In genomic region chr17:13761221-13761620, GRCh38 we compare ENCODE assay signal across 27 cellular contexts.
DNase-seq lines count a peak whose midpoint lies in the region; ATAC-seq, FAIRE-seq and TF ChIP-seq lines count a peak whose summit lies in the region.
"Had no signal": no experiment of that assay in that cellular context is flagged by ENCODE, and none has a peak within 500 bp of the region (broad histone marks: within the 10 kb centered on the region; RNA-seq: fewer than 3 reads in every experiment).

No MANE protein-coding gene starts in this region.

- H3K36me3 ChIP-seq in HepG2 (replicated peaks in 1 of 2; ENCODE audit: control insufficient read depth in 1 of 2, insufficient read depth in 2 of 2, low read length in 2 of 2) (no peaks in the 10 kb centered on the region), right lobe of liver (no peaks in the 10 kb centered on the region)
- H3K36me3 ChIP-seq: BE2C, BLaER1 had no signal

- CTCF ChIA-PET in HepG2 (lab: Yijun Ruan, JAX; ENCODE audit: low intra/inter-chr PET ratio, low total read pairs) = no interaction called here

- POLR2A ChIA-PET in HepG2 (lab: Yijun Ruan, JAX) = no interaction called here

- DNase-seq in HepG2 (ENCODE audit: low spot score) (no peak), right lobe of liver (no peak), OCI-M1 (lab: John Stamatoyannopoulos, UW) (peak; percentile 38), foreskin melanocyte (peak; percentile 1), dedifferentiated amniotic fluid mesenchymal stem cell (ENCODE audit: extremely low spot score) (no peak)
- no peak for DNase-seq in activated effector memory CD4-positive, alpha-beta T cell treated with Interleukin-2 at 50 U/mL for 16 hours
- DNase-seq: 8988T; ACHN; BE2C; C1 segment of cervical spinal cord; CD4-positive, alpha-beta memory T cell; CD4-positive, CD25-positive, alpha-beta regulatory T cell; CD8-positive, alpha-beta memory T cell; COR-L47; DMS 273 treated with DMSO at 0.1 percent for 48 hours; DMS153; DMS53; DMS79; DND-41; EL; GDM1 had no signal

- H4K20me1 ChIP-seq in HepG2 (ENCODE audit: insufficient read depth, low read length) = no peaks in the 10 kb centered on the region
- H4K20me1 ChIP-seq: BLaER1 had no signal

- no peak overlapping the region for H3K9ac ChIP-seq in HepG2 (ENCODE audit: insufficient read depth, low read depth, low read length)
- H3K9ac ChIP-seq: BLaER1 had no signal

- WGBS in HepG2 (ENCODE audit: low lambda C conversion rate) = 24% methylated on average over 2 of the region's 2 CpGs
- 64% methylated on average over 2 of the region's 2 CpGs for WGBS in right lobe of liver (ENCODE audit: insufficient coverage, low coverage, low lambda C conversion rate, missing lambda C conversion rate)

- BruUV-seq in HepG2 (replicated peaks; lab: Mats Ljungman, UMichigan) = no TSS peak

- TF ChIP-seq POLR2A in HepG2 (IDR thresholded peaks at IDR 0.05; ENCODE audit: insufficient read depth in 1 of 2, low read depth in 2 of 2, low read length in 2 of 2) = no peak
- no peak for TF ChIP-seq POLR2A in right lobe of liver (IDR thresholded peaks at IDR 0.05)

- H2AFZ ChIP-seq in HepG2 (ENCODE audit: low read length) = no peak overlapping the region

- H3K9me3 ChIP-seq in HepG2 (ENCODE audit: low read length) (no peaks in the 10 kb centered on the region), right lobe of liver (no peaks in the 10 kb centered on the region)
- H3K9me3 ChIP-seq: BE2C, BLaER1 had no signal

- in situ Hi-C loops in HepG2 (cut with HindIII; ENCODE audit: extremely low pct_ligation_motif_present, low pct_unique_long_range_greater_than_20kb) = no loop called here

- H3K4me2 ChIP-seq in HepG2 (ENCODE audit: low read depth, low read length) = no peak overlapping the region
- H3K4me2 ChIP-seq: BLaER1 had no signal

- no peak for TF ChIP-seq RAD21 in HepG2 (CRISPR knock-in tag; IDR thresholded peaks at IDR 0.05)

- no peak for FAIRE-seq in HepG2 (lab: Jason Lieb, UNC)
- FAIRE-seq: A204.1, GM12878, GM12892, GM18507 had no signal

- no peaks in the 10 kb centered on the region for H3K79me2 ChIP-seq in HepG2 (ENCODE audit: insufficient read depth, low read length)

- H3K4me1 ChIP-seq in HepG2 (ENCODE audit: insufficient read depth, low read length) (no peaks in the 10 kb centered on the region), right lobe of liver (no peaks in the 10 kb centered on the region)
- H3K4me1 ChIP-seq: BE2C, BLaER1 had no signal

- no peak overlapping the region for H3K4me3 ChIP-seq in HepG2 (replicated peaks in 1 of 3; ENCODE audit: insufficient read depth in 1 of 3, low read depth in 2 of 3, low read length in 3 of 3)
- H3K4me3 ChIP-seq in right lobe of liver = no peak overlapping the region
- H3K4me3 ChIP-seq: BLaER1, GM12878 had no signal

- TF ChIP-seq CTCF in HepG2 (CRISPR knock-in tag; IDR thresholded peaks at IDR 0.05) (no peak), right lobe of liver (IDR thresholded peaks at IDR 0.05) (no peak)

- intact Hi-C loops in HepG2 (cut with micrococcal nuclease; ENCODE audit: unreplicated experiment) = no loop called here
- intact Hi-C loops in right lobe of liver (cut with DNase I) = no loop called here

- no peak for ATAC-seq in HepG2
- ATAC-seq in right lobe of liver = no peak
- ATAC-seq in HG03439 (IDR thresholded peaks at IDR 0.05; ENCODE audit: unreplicated experiment) = no peak
- ATAC-seq: GM12878 had no signal

- H3K27ac ChIP-seq in HepG2 (ENCODE audit: extremely low read length, insufficient read depth, low read length) (no peak overlapping the region), right lobe of liver (no peak overlapping the region)
- H3K27ac ChIP-seq: BLaER1 had no signal

- TF ChIP-seq EP300 in HepG2 (IDR thresholded peaks at IDR 0.05; ENCODE audit: low read depth in 2 of 2, low read length in 2 of 2) (no peak), HepG2 (CRISPR knock-in tag; IDR thresholded peaks at IDR 0.05; ENCODE audit: borderline replicate concordance) (no peak)

- no peaks in the 10 kb centered on the region; a peak in 1 of 5 replicates for H3K27me3 ChIP-seq in HepG2 (ENCODE audit: control insufficient read depth in 1 of 2, insufficient read depth in 2 of 2, low read length in 2 of 2)
- H3K27me3 ChIP-seq in right lobe of liver = no peaks in the 10 kb centered on the region
- H3K27me3 ChIP-seq: BE2C, BLaER1 had no signal

TF ChIP-seq in HepG2, 621 proteins besides CTCF, POLR2A, EP300 and RAD21:
- no peak for TF ChIP-seq YY1 (IDR thresholded peaks at IDR 0.05; ENCODE audit: insufficient read depth, insufficient replicate concordance, low read depth, low read length)
- TF ChIP-seq ATF7 (IDR thresholded peaks at IDR 0.05) = peak; percentile 75; the same call in 1 of the 2 replicates
- TF ChIP-seq ATF7 (CRISPR knock-in tag; IDR thresholded peaks at IDR 0.05) = no peak

Comparison
In these comparisons a context has a peak if more than half of its experiments do, and no peak if none do; other contexts are left out.
1. DNase-seq: peak in OCI-M1 (single experiment) and foreskin melanocyte (single experiment); none in HepG2 (single experiment), right lobe of liver (0 of 3), activated effector memory CD4-positive, alpha-beta T cell treated with Interleukin-2 at 50 U/mL for 16 hours (single experiment) and dedifferentiated amniotic fluid mesenchymal stem cell (single experiment).